In genomic region chrX:55056820-55057690, GRCh38 we compare ENCODE assay signal across 9 cellular contexts. TPM values are rescaled to one million over a fixed set of nuclear protein-coding genes. Genes with fewer than 3 reads are reported as not detected.
DNase-seq lines count a peak whose midpoint lies in the region; ATAC-seq, FAIRE-seq and TF ChIP-seq lines count a peak whose summit lies in the region.
"Had no signal": no experiment of that assay in that cellular context is flagged by ENCODE, and none has a peak within 500 bp of the region (broad histone marks: within the 10 kb centered on the region; RNA-seq: fewer than 3 reads in every experiment).

No MANE protein-coding gene starts in this region.

- H3K4me3 Mint-ChIP-seq in HFFc6 (peak overlapping the region; percentile 51; the same call in 1 of the 2 replicates), Calu3 (ENCODE audit: low read depth, unreplicated experiment) (no peak overlapping the region), glutamatergic neuron (ENCODE audit: unreplicated experiment) (no peak overlapping the region)
- H3K4me3 Mint-ChIP-seq in activated CD8-positive, alpha-beta T cell treated with anti-CD3 and anti-CD28 coated beads for 36 hours, result peak overlapping the region; percentile 43
- H3K4me3 Mint-ChIP-seq: dendritic cell treated with granulocyte-macrophage colony-stimulating factor and Interleukin-4, amounts not matched to agents 40 ng/mL and 50 ng/mL, for 4 days had no signal

- H3K9me3 Mint-ChIP-seq in HFFc6 (no peaks in the 10 kb centered on the region), Calu3 (ENCODE audit: low read depth, unreplicated experiment) (no peaks in the 10 kb centered on the region), glutamatergic neuron (ENCODE audit: unreplicated experiment) (no peaks in the 10 kb centered on the region)
- no peaks in the 10 kb centered on the region for H3K9me3 Mint-ChIP-seq in activated CD8-positive, alpha-beta T cell treated with anti-CD3 and anti-CD28 coated beads for 36 hours
- H3K9me3 Mint-ChIP-seq: dendritic cell treated with granulocyte-macrophage colony-stimulating factor and Interleukin-4, amounts not matched to agents 40 ng/mL and 50 ng/mL, for 4 days had no signal

- no peak for DNase-seq in A549 (ENCODE audit: low read depth in 1 of 2, low spot score in 1 of 2)
- DNase-seq in HFFc6, result peak; percentile 0
- peak; percentile 11 for DNase-seq in activated CD8-positive, alpha-beta T cell treated with anti-CD3 and anti-CD28 coated beads for 36 hours
- no peak for DNase-seq in MV-4-11 (lab: John Stamatoyannopoulos, UW)
- DNase-seq in Calu3, result no peak
- DNase-seq in glutamatergic neuron, result no peak

- H3K4me3 ChIP-seq in A549, result no peak overlapping the region

- H3K4me2 ChIP-seq in A549, result peak overlapping the region; percentile 21; the same call in 2 of the 3 replicates

- peaks cover 11% of the 10 kb centered on the region for H3K4me1 Mint-ChIP-seq in HFFc6 (ENCODE audit: low read depth)
- peaks cover 12% of the 10 kb centered on the region for H3K4me1 Mint-ChIP-seq in activated CD8-positive, alpha-beta T cell treated with anti-CD3 and anti-CD28 coated beads for 36 hours (ENCODE audit: low read depth)
- H3K4me1 Mint-ChIP-seq in Calu3 (ENCODE audit: low read depth, unreplicated experiment), result peaks cover 8% of the 10 kb centered on the region
- no peaks in the 10 kb centered on the region for H3K4me1 Mint-ChIP-seq in glutamatergic neuron (ENCODE audit: low read depth, unreplicated experiment)

- POLR2A ChIA-PET in A549 (lab: Yijun Ruan, JAX), result interaction anchor here (1.2 kb wide), 1 partner anchor 417 kb away, joined by 7 read pairs; no protein-coding TSS in a partner anchor
- POLR2A ChIA-PET in activated CD8-positive, alpha-beta T cell treated with anti-CD3 and anti-CD28 coated beads for 36 hours (lab: Charles Lee), result interaction anchor here (0.8 kb wide), 1 partner anchor 57 kb away, joined by 3 read pairs; the partner anchor contains the start of gene APEX2

- FAIRE-seq in A549 (lab: Jason Lieb, UNC) (no peak), islet of Langerhans (lab: Jason Lieb, UNC) (peak; percentile 93)

- TF ChIP-seq POLR2A in A549 (IDR thresholded peaks at IDR 0.05; ENCODE audit: low read length), result no peak

- no peak overlapping the region for H3K27ac ChIP-seq in A549

- no peak for TF ChIP-seq RAD21 in A549 (conservative IDR thresholded peaks at IDR 0.05 in 1 of 2, IDR thresholded peaks at IDR 0.05 in 1 of 2)

- BruUV-seq in Calu3 (replicated peaks; lab: Mats Ljungman, UMichigan), result no TSS peak

- H3K36me3 Mint-ChIP-seq in HFFc6 (ENCODE audit: low read depth) (no peaks in the 10 kb centered on the region), Calu3 (ENCODE audit: insufficient read depth, unreplicated experiment) (no peaks in the 10 kb centered on the region), glutamatergic neuron (ENCODE audit: unreplicated experiment) (no peaks in the 10 kb centered on the region)
- H3K36me3 Mint-ChIP-seq in activated CD8-positive, alpha-beta T cell treated with anti-CD3 and anti-CD28 coated beads for 36 hours (ENCODE audit: low read depth), result no peaks in the 10 kb centered on the region

- no peak for TF ChIP-seq EP300 in A549 (IDR thresholded peaks at IDR 0.05)

- TF ChIP-seq CTCF in A549 (IDR thresholded peaks at IDR 0.05) (no peak), HFFc6 (IDR thresholded peaks at IDR 0.05) (no peak), Calu3 (IDR thresholded peaks at IDR 0.05; ENCODE audit: unreplicated experiment) (no peak), glutamatergic neuron (IDR thresholded peaks at IDR 0.05; ENCODE audit: partially characterized antibody, unreplicated experiment) (no peak)
- no peak for TF ChIP-seq CTCF in activated CD8-positive, alpha-beta T cell treated with anti-CD3 and anti-CD28 coated beads for 36 hours (IDR thresholded peaks at IDR 0.05)

- no peak overlapping the region for H3K27ac Mint-ChIP-seq in HFFc6
- H3K27ac Mint-ChIP-seq in activated CD8-positive, alpha-beta T cell treated with anti-CD3 and anti-CD28 coated beads for 36 hours, result no peak overlapping the region
- H3K27ac Mint-ChIP-seq in Calu3 (ENCODE audit: unreplicated experiment), result no peak overlapping the region
- no peak overlapping the region for H3K27ac Mint-ChIP-seq in glutamatergic neuron (ENCODE audit: unreplicated experiment)
- H3K27ac Mint-ChIP-seq: dendritic cell treated with granulocyte-macrophage colony-stimulating factor and Interleukin-4, amounts not matched to agents 40 ng/mL and 50 ng/mL, for 4 days had no signal

- CTCF ChIA-PET in A549 (lab: Yijun Ruan, JAX) (interaction anchor here (0.6 to 1.3 kb wide), 11 partner anchors 40 to 1174 kb away, joined by 3 to 13 read pairs (median 3); no protein-coding TSS in a partner anchor), Calu3 (lab: Charles Lee) (interaction anchor here (1.0 to 1.2 kb wide), 3 partner anchors 57 to 417 kb away, joined by 3 to 4 read pairs (median 4); partner anchors contain the start of gene APEX2)
- CTCF ChIA-PET in activated CD8-positive, alpha-beta T cell treated with anti-CD3 and anti-CD28 coated beads for 36 hours (lab: Charles Lee), result interaction anchor here (0.9 to 1.4 kb wide), 6 partner anchors 57 to 415 kb away, joined by 3 to 24 read pairs (median 4); partner anchors contain the start of gene APEX2

- WGBS in A549 (ENCODE audit: missing lambda C conversion rate), result 11% methylated on average over 7 of the region's 7 CpGs

- ATAC-seq in A549, result no peak
- peak; percentile 72 for ATAC-seq in activated CD8-positive, alpha-beta T cell treated with anti-CD3 and anti-CD28 coated beads for 36 hours
- ATAC-seq in GM19035 (IDR thresholded peaks at IDR 0.05; ENCODE audit: unreplicated experiment), result no peak

- H3K27me3 Mint-ChIP-seq in HFFc6 (ENCODE audit: insufficient read depth) (peaks cover 2% of the 10 kb centered on the region; the same call in 1 of the 2 replicates), Calu3 (ENCODE audit: unreplicated experiment) (no peaks in the 10 kb centered on the region), glutamatergic neuron (ENCODE audit: unreplicated experiment) (no peaks in the 10 kb centered on the region)
- no peaks in the 10 kb centered on the region for H3K27me3 Mint-ChIP-seq in activated CD8-positive, alpha-beta T cell treated with anti-CD3 and anti-CD28 coated beads for 36 hours

- intact Hi-C loops in activated CD8-positive, alpha-beta T cell treated with anti-CD3 and anti-CD28 coated beads for 36 hours (cut with micrococcal nuclease), result loop anchor here (5.0 kb wide), 1 partner anchor 165 kb away; no protein-coding TSS in a partner anchor
- intact Hi-C loops in Calu3 (cut with micrococcal nuclease; ENCODE audit: unreplicated experiment), result loop anchor here (1.0 to 5.0 kb wide), 3 partner anchors 166 to 810 kb away; no protein-coding TSS in a partner anchor

- H3K4me1 ChIP-seq in A549, result no peaks in the 10 kb centered on the region

- no peaks in the 10 kb centered on the region for H3K9me3 ChIP-seq in A549

TF ChIP-seq in A549, 52 proteins besides CTCF, POLR2A, EP300 and RAD21 (continues in another document):
- no peak for TF ChIP-seq HDAC2 (IDR thresholded peaks at IDR 0.05)

RNA-seq across cellular contexts. Expression of gene PAGE2B, which starts 17.8 kb away (rescaled TPM):
- not detected in 2 replicates for polyA plus RNA-seq in A549 (2011; rRNA removed)
- polyA plus RNA-seq in A549 (2012; cell fraction: cytosol; rRNA removed), result not detected in 2 replicates
- not detected in 2 replicates for polyA plus RNA-seq in A549 (2012; cell fraction: nucleus; rRNA removed)
- polyA plus RNA-seq in A549 (2017; fragmentation: RNase III; extraction: RNeasy Plus Mini Kit Qiagen cat#74134 plus additional on column Dnase treatment), result not detected in 3 replicates
- not detected in 2 replicates for polyA minus RNA-seq in A549 (2011; rRNA and poly(A)+ RNA removed)
- not detected for total RNA-seq in HFFc6 (2021; fragmentation: NEBNext Ultra II Directional; extraction: Animal tissue kit (Norgen Biotek cat#: 25700))
- total RNA-seq in activated CD8-positive, alpha-beta T cell treated with anti-CD3 and anti-CD28 coated beads for 36 hours, result under 1 TPM in 1 of 2 experiments, not detected in 1; 0.68 TPM
- not detected in 2 replicates for total RNA-seq in Calu3 (2022)
- not detected for total RNA-seq in glutamatergic neuron (ENCODE audit: unreplicated experiment)

RNA-seq across cellular contexts. Expression of gene ALAS2, which starts 26.3 kb away (rescaled TPM):
- polyA plus RNA-seq in A549 (2011; rRNA removed), result not detected in 2 replicates
- polyA plus RNA-seq in A549 (2012; cell fraction: cytosol; rRNA removed), result not detected in 2 replicates
- not detected in 2 replicates for polyA plus RNA-seq in A549 (2012; cell fraction: nucleus; rRNA removed)
- not detected in 3 replicates for polyA plus RNA-seq in A549 (2017; fragmentation: RNase III; extraction: RNeasy Plus Mini Kit Qiagen cat#74134 plus additional on column Dnase treatment)
- polyA minus RNA-seq in A549 (2011; rRNA and poly(A)+ RNA removed), result not detected in 2 replicates
- total RNA-seq in HFFc6 (2021; fragmentation: NEBNext Ultra II Directional; extraction: Animal tissue kit (Norgen Biotek cat#: 25700)), result not detected
- not detected for total RNA-seq in activated CD8-positive, alpha-beta T cell treated with anti-CD3 and anti-CD28 coated beads for 36 hours
- total RNA-seq in Calu3 (2022), result not detected in 2 replicates
- total RNA-seq in glutamatergic neuron (ENCODE audit: unreplicated experiment), result not detected

RNA-seq across cellular contexts. Expression of gene PAGE2, which starts 31.8 kb away (rescaled TPM):
- polyA plus RNA-seq in A549 (2011; rRNA removed) (not detected in 2 replicates), A549 (2017; fragmentation: RNase III; extraction: RNeasy Plus Mini Kit Qiagen cat#74134 plus additional on column Dnase treatment) (not detected in 3 replicates)
- polyA plus RNA-seq in A549 (2012; cell fraction: cytosol; rRNA removed), result not detected in 2 replicates
- not detected in 2 replicates for polyA plus RNA-seq in A549 (2012; cell fraction: nucleus; rRNA removed)
- not detected in 2 replicates for polyA minus RNA-seq in A549 (2011; rRNA and poly(A)+ RNA removed)
- total RNA-seq in HFFc6 (2021; fragmentation: NEBNext Ultra II Directional; extraction: Animal tissue kit (Norgen Biotek cat#: 25700)), result under 1 TPM in 1 of 6 experiments, not detected in 5; 0.82 TPM
- total RNA-seq in activated CD8-positive, alpha-beta T cell treated with anti-CD3 and anti-CD28 coated beads for 36 hours, result not detected
- total RNA-seq in Calu3 (2022) (not detected in 2 replicates), glutamatergic neuron (ENCODE audit: unreplicated experiment) (not detected)

RNA-seq across cellular contexts. Expression of gene APEX2, which starts 56.9 kb away (rescaled TPM):
- 37.3 and 37.8 TPM in 2 replicates for polyA plus RNA-seq in A549 (2011; rRNA removed)
- 48.4 and 59.5 TPM in 2 replicates for polyA plus RNA-seq in A549 (2012; cell fraction: cytosol; rRNA removed)
- 50.2 and 52.3 TPM in 2 replicates for polyA plus RNA-seq in A549 (2012; cell fraction: nucleus; rRNA removed)
- 27.8 to 29.1 TPM (median 28.0 TPM) in 3 replicates for polyA plus RNA-seq in A549 (2017; fragmentation: RNase III; extraction: RNeasy Plus Mini Kit Qiagen cat#74134 plus additional on column Dnase treatment)
- polyA minus RNA-seq in A549 (2011; rRNA and poly(A)+ RNA removed), result 40.0 and 46.0 TPM in 2 replicates
- 10 to 100 TPM; 14.3 to 17.2 (median 15.9) TPM for total RNA-seq in HFFc6 (2021; fragmentation: NEBNext Ultra II Directional; extraction: Animal tissue kit (Norgen Biotek cat#: 25700))
- total RNA-seq in activated CD8-positive, alpha-beta T cell treated with anti-CD3 and anti-CD28 coated beads for 36 hours, result 10 to 100 TPM; 30.0 to 33.0 TPM
- 28.7 and 32.4 TPM in 2 replicates for total RNA-seq in Calu3 (2022)
- total RNA-seq in glutamatergic neuron (ENCODE audit: unreplicated experiment), result 6.2 TPM

Comparison
In these comparisons a context has a peak if more than half of its experiments do, and no peak if none do; other contexts are left out.
1. DNase-seq: peak in HFFc6 (single experiment) and activated CD8-positive, alpha-beta T cell treated with anti-CD3 and anti-CD28 coated beads for 36 hours (single experiment); none in A549 (0 of 2), MV-4-11 (single experiment), Calu3 (single experiment) and glutamatergic neuron (single experiment).
2. H3K4me3 Mint-ChIP-seq: peak in HFFc6 (single experiment) and activated CD8-positive, alpha-beta T cell treated with anti-CD3 and anti-CD28 coated beads for 36 hours (single experiment); none in Calu3 (single experiment) and glutamatergic neuron (single experiment).